ENCODE assay signal across 16 cellular contexts in genomic region chr21:45528028-45528705, GRCh38. TPM values are rescaled to one million over a fixed set of nuclear protein-coding genes. Genes with fewer than 3 reads are reported as not detected.
DNase-seq lines count a peak whose midpoint lies in the region; ATAC-seq and TF ChIP-seq lines count a peak whose summit lies in the region.
"Had no signal": no experiment of that assay in that cellular context is flagged by ENCODE, and none has a peak within 500 bp of the region (broad histone marks: within the 10 kb centered on the region; RNA-seq: fewer than 3 reads in every experiment).

No MANE protein-coding gene starts in this region.

- no peaks in the 10 kb centered on the region for H3K9me3 ChIP-seq in suprapubic skin
- H3K9me3 ChIP-seq: esophagus squamous epithelium had no signal

- peaks cover 10% of the 10 kb centered on the region for H3K36me3 ChIP-seq in suprapubic skin

- H3K27me3 Mint-ChIP-seq in glutamatergic neuron (ENCODE audit: unreplicated experiment) (peaks cover 2% of the 10 kb centered on the region), mesothelial cell of epicardium (ENCODE audit: low read depth) (no peaks in the 10 kb centered on the region)
- H3K27me3 Mint-ChIP-seq: activated B cell treated with CpG ODN at 0.5 μM for 24 hours; activated naive CD4-positive, alpha-beta T cell treated with anti-CD3 and anti-CD28 coated beads, Interleukin-2, amount 50 U/mL, for 24 hours; CD8-positive, alpha-beta memory T cell had no signal

- no peak overlapping the region for H3K27ac Mint-ChIP-seq in glutamatergic neuron (ENCODE audit: unreplicated experiment)
- peak overlapping the region; percentile 63 for H3K27ac Mint-ChIP-seq in mesothelial cell of epicardium
- H3K27ac Mint-ChIP-seq: activated B cell treated with CpG ODN at 0.5 μM for 24 hours; activated naive CD4-positive, alpha-beta T cell treated with anti-CD3 and anti-CD28 coated beads, Interleukin-2, amount 50 U/mL, for 24 hours had no signal

- H3K36me3 Mint-ChIP-seq in glutamatergic neuron (ENCODE audit: unreplicated experiment) (no peaks in the 10 kb centered on the region), mesothelial cell of epicardium (peaks cover 22% of the 10 kb centered on the region)

- no peak for ATAC-seq in HG03457 (IDR thresholded peaks at IDR 0.05; ENCODE audit: unreplicated experiment)
- ATAC-seq: stimulated activated naive CD8-positive, alpha-beta T cell treated with anti-CD3 and anti-CD28 coated beads, Interleukin-15, Interleukin-2, amounts not matched to agents 100 U/mL and 50 U/mL, for 24 hours had no signal

- DNase-seq in activated effector memory CD4-positive, alpha-beta T cell treated with anti-CD3 and anti-CD28 coated beads, Interleukin-2, amount 50 U/mL, for 16 hours = peak; percentile 33
- no peak for DNase-seq in activated effector memory CD4-positive, alpha-beta T cell treated with Interleukin-2 at 50 U/mL for 16 hours
- DNase-seq in glutamatergic neuron (peak; percentile 9), mesothelial cell of epicardium (ENCODE audit: low spot score in 2 of 2, unreplicated experiment in 2 of 2) (peak in 1 of 2 experiments; percentile 15), suprapubic skin (ENCODE audit: low spot score in 2 of 2) (peak; percentile 46 to 65), anterior cingulate cortex (lab: John Stamatoyannopoulos, UW) (no peak)
- no peak for DNase-seq in effector CD4-positive, alpha-beta T cell
- DNase-seq: activated B cell treated with CpG ODN at 0.5 μM for 24 hours; esophagus squamous epithelium; NCI-H1105; NCI-H526 treated with DMSO at 0.1 percent for 48 hours; stimulated activated naive CD8-positive, alpha-beta T cell treated with anti-CD3 and anti-CD28 coated beads, Interleukin-15, Interleukin-2, amounts not matched to agents 100 U/mL and 50 U/mL, for 24 hours had no signal

- TF ChIP-seq POLR2A in suprapubic skin (IDR thresholded peaks at IDR 0.05) = no peak

- no peak for TF ChIP-seq CTCF in glutamatergic neuron (IDR thresholded peaks at IDR 0.05; ENCODE audit: partially characterized antibody, unreplicated experiment)
- TF ChIP-seq CTCF in mesothelial cell of epicardium (IDR thresholded peaks at IDR 0.05; ENCODE audit: unreplicated experiment) = no peak
- TF ChIP-seq CTCF in suprapubic skin (IDR thresholded peaks at IDR 0.05) = no peak

- WGBS in suprapubic skin = 90% methylated on average over 17 of the region's 18 CpGs

- peaks cover 2% of the 10 kb centered on the region for H3K9me3 Mint-ChIP-seq in glutamatergic neuron (ENCODE audit: unreplicated experiment)
- no peaks in the 10 kb centered on the region for H3K9me3 Mint-ChIP-seq in mesothelial cell of epicardium
- H3K9me3 Mint-ChIP-seq: activated B cell treated with CpG ODN at 0.5 μM for 24 hours; activated naive CD4-positive, alpha-beta T cell treated with anti-CD3 and anti-CD28 coated beads, Interleukin-2, amount 50 U/mL, for 24 hours; CD8-positive, alpha-beta memory T cell had no signal

- H3K4me1 Mint-ChIP-seq in glutamatergic neuron (ENCODE audit: low read depth, unreplicated experiment) (no peaks in the 10 kb centered on the region), mesothelial cell of epicardium (peaks cover 6% of the 10 kb centered on the region)

- peaks cover 3% of the 10 kb centered on the region for H3K4me1 ChIP-seq in suprapubic skin

- no peak for TF ChIP-seq EP300 in suprapubic skin (IDR thresholded peaks at IDR 0.05)

- H3K27ac ChIP-seq in suprapubic skin = no peak overlapping the region
- H3K27ac ChIP-seq: esophagus squamous epithelium, parathyroid adenoma had no signal

- no peaks in the 10 kb centered on the region for H3K27me3 ChIP-seq in suprapubic skin
- H3K27me3 ChIP-seq: esophagus squamous epithelium had no signal

- H3K4me3 ChIP-seq in suprapubic skin = no peak overlapping the region
- H3K4me3 ChIP-seq: esophagus squamous epithelium had no signal

- H3K4me3 Mint-ChIP-seq in glutamatergic neuron (ENCODE audit: unreplicated experiment) = no peak overlapping the region
- no peak overlapping the region for H3K4me3 Mint-ChIP-seq in mesothelial cell of epicardium
- H3K4me3 Mint-ChIP-seq: activated B cell treated with CpG ODN at 0.5 μM for 24 hours; activated naive CD4-positive, alpha-beta T cell treated with anti-CD3 and anti-CD28 coated beads, Interleukin-2, amount 50 U/mL, for 24 hours had no signal

RNA-seq across cellular contexts. Expression of gene SLC19A1, which starts 14.1 kb away (rescaled TPM):
- 53.3 TPM for total RNA-seq in glutamatergic neuron (ENCODE audit: unreplicated experiment)
- 32.6 to 36.8 TPM (median 33.0 TPM) in 3 replicates for total RNA-seq in mesothelial cell of epicardium
- total RNA-seq in suprapubic skin = 1 to 10 TPM; 7.0 to 9.8 (median 7.9) TPM

Comparison
In these comparisons a context has a peak if more than half of its experiments do, and no peak if none do; other contexts are left out.
1. DNase-seq: peak in activated effector memory CD4-positive, alpha-beta T cell treated with anti-CD3 and anti-CD28 coated beads, Interleukin-2, amount 50 U/mL, for 16 hours (single experiment), glutamatergic neuron (single experiment) and suprapubic skin (2 of 2); none in activated effector memory CD4-positive, alpha-beta T cell treated with Interleukin-2 at 50 U/mL for 16 hours (single experiment), anterior cingulate cortex (0 of 58) and effector CD4-positive, alpha-beta T cell (single experiment).